Comparison of ENCODE assay signal across 19 cellular contexts in the genomic region with DNA sequence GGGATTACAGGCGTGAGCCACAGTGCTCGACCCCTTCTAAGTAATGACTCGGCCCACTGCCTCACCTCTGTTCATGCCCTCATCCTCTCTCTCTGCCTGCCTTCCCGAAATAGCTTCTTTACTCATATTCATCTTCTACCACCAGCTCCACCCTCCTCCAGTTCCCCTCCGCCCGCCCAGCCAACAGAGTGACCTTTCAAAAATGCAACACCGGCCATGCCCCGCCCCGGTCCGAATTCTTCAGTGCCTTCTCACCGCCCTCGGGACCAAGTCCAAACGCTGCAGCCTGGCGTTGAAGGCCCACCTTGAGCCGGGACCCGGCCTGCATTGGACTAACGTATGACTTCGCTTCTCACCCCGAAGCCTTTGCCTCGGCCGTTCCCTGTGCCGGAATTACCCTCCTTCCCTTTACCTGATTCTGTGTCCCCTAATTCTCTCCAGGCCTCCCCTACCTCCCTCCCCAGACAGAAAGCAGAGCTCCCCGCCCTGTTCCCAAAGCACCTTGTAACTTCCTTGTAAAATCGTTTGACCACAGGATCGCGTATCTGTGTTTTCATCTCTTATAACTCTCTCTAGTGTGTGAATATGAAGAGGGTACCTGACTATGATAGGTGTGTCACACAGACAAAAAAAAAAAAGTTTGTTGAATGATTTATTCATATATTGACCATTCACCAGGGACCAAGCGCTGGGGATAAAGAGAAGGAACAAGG. TPM values are rescaled to one million over a fixed set of nuclear protein-coding genes. Genes with fewer than 3 reads are reported as not detected.
"Had no signal": no experiment of that assay in that cellular context is flagged by ENCODE, and none has a peak within 500 bp of the region (broad histone marks: within the 10 kb centered on the region; RNA-seq: fewer than 3 reads in every experiment).

No MANE protein-coding gene starts in this region.

- H3K27ac ChIP-seq: colonic mucosa, heart left ventricle, left ventricle myocardium inferior, spleen, tibial artery had no signal

- H3K36me3 ChIP-seq: colonic mucosa, heart left ventricle, left ventricle myocardium inferior, spleen, tibial artery had no signal

- H3K4me1 ChIP-seq: colonic mucosa, heart left ventricle, left ventricle myocardium inferior, spleen, tibial artery had no signal

- H3K9me3 ChIP-seq: colonic mucosa had no signal

- ATAC-seq: activated CD8-positive, alpha-beta memory T cell treated with anti-CD3 and anti-CD28 coated beads, Interleukin-2, amount 10 ng/mL, durations not matched to agents 7 days and 5 days; heart left ventricle; sciatic nerve; stimulated activated memory B cell treated with anti-CD40 and anti-IgM and Interleukin-4, amounts not matched to agents 10 μg/mL and 1 μg/mL and 100 μg/mL, for 72 hours had no signal

- DNase-seq: activated CD4-positive, alpha-beta T cell treated with anti-CD3 and anti-CD28 coated beads for 1 hour; activated CD4-positive, alpha-beta T cell treated with anti-CD3 and anti-CD28 coated beads, Interleukin-2, amount 50 U/mL, for 48 hours; activated CD8-positive, alpha-beta memory T cell treated with anti-CD3 and anti-CD28 coated beads, Interleukin-2, amount 10 ng/mL, durations not matched to agents 7 days and 5 days; activated effector memory CD4-positive, alpha-beta T cell treated with anti-CD3 and anti-CD28 coated beads, Interleukin-2, amount 50 U/mL, for 16 hours; activated T-cell treated with anti-CD3 and anti-CD28 coated beads, Interleukin-2, amount 50 U/mL, for 24 hours; caudate nucleus; colonic mucosa; heart left ventricle; left ventricle myocardium inferior; mesendoderm; occipital lobe; spleen; stimulated activated CD4-positive, alpha-beta T cell treated with anti-CD3 and anti-CD28 coated beads, Interleukin-1b, Interleukin-23, amount 100 ng/mL, for 48 hours; T1000; tibial artery had no signal

- H3K4me3 ChIP-seq: colonic mucosa, heart left ventricle, left ventricle myocardium inferior, spleen, tibial artery had no signal

- H3K27me3 ChIP-seq: colonic mucosa, tibial artery had no signal

RNA-seq across cellular contexts. Expression of gene MUC16, which starts 8.1 kb away (rescaled TPM):
- total RNA-seq: fibroblast of lung, frontal cortex, left ventricle myocardium inferior, occipital lobe had no signal
- polyA plus RNA-seq: fibroblast of lung, heart left ventricle had no signal
